Comparison of ENCODE assay signal across 1 cellular context in genomic region chr14:57378661-57379060, GRCh38.
TF ChIP-seq lines count a peak whose summit lies in the region.

No MANE protein-coding gene starts in this region.

TF ChIP-seq in endothelial cell of umbilical vein, 7 proteins besides CTCF, POLR2A, EP300 and RAD21 (continued from another document):
- TF ChIP-seq JUN (IDR thresholded peaks at IDR 0.05; ENCODE audit: borderline replicate concordance, insufficient read depth, insufficient read length, low read depth) (no peak), FOS (IDR thresholded peaks at IDR 0.05; ENCODE audit: borderline replicate concordance, insufficient read depth, low read length) (no peak)
